18 cellular contexts compared by ENCODE assay signal in genomic region chr18:55559735-55560134, GRCh38. TPM values are rescaled to one million over a fixed set of nuclear protein-coding genes. Genes with fewer than 3 reads are reported as not detected.
DNase-seq lines count a peak whose midpoint lies in the region; ATAC-seq lines count a peak whose summit lies in the region.
"Had no signal": no experiment of that assay in that cellular context is flagged by ENCODE, and none has a peak within 500 bp of the region (broad histone marks: within the 10 kb centered on the region; RNA-seq: fewer than 3 reads in every experiment).

No MANE protein-coding gene starts in this region.

- ATAC-seq in GM18867 (IDR thresholded peaks at IDR 0.05; ENCODE audit: unreplicated experiment) = no peak
- ATAC-seq: HepG2 had no signal

- DNase-seq in NCI-H1417 (lab: John Stamatoyannopoulos, UW) (peak in 2 of 3 experiments; percentile 41 to 78), NCI-H1417 treated with DMSO at 0.1 percent for 48 hours (lab: John Stamatoyannopoulos, UW) (no peak), Ammon's horn (ENCODE audit: low spot score) (peak; percentile 36), NAMALWA (ENCODE audit: low spot score) (peak; percentile 69), myocyte (ENCODE audit: low read depth) (peak; percentile 75), iPS-NIHi11 (ENCODE audit: low spot score) (no peak), NCI-H446 treated with DMSO at 0.1 percent for 48 hours (lab: John Stamatoyannopoulos, UW) (no peak)
- DNase-seq: C1 segment of cervical spinal cord; CD8-positive, alpha-beta memory T cell; DMS79; H7; HFFc6; KBM-7; MV-4-11; NCI-H2171 treated with DMSO at 0.1 percent for 48 hours; NCI-H446 had no signal

RNA-seq across cellular contexts. Expression of gene TCF4, which starts 28.3 kb away (rescaled TPM):
- total RNA-seq in myocyte = 48.1 and 52.6 TPM in 2 replicates
- 30.5 TPM for polyA plus RNA-seq in myocyte (2012)
- total RNA-seq: HepG2 had no signal
- polyA plus RNA-seq: HepG2 had no signal

Comparison
In these comparisons a context has a peak if more than half of its experiments do, and no peak if none do; other contexts are left out.
1. DNase-seq: peak in NCI-H1417 (2 of 3), Ammon's horn (single experiment), NAMALWA (single experiment) and myocyte (single experiment); none in NCI-H1417 treated with DMSO at 0.1 percent for 48 hours (single experiment), iPS-NIHi11 (single experiment) and NCI-H446 treated with DMSO at 0.1 percent for 48 hours (single experiment).